Comparison of ENCODE assay signal across 1 cellular context in genomic region chr20:57431539-57431835, GRCh38.
TF ChIP-seq lines count a peak whose summit lies in the region.

No MANE protein-coding gene starts in this region.

TF ChIP-seq in K562, 482 proteins besides CTCF, POLR2A, EP300 and RAD21:
- TF ChIP-seq ZNF212 (CRISPR knock-in tag; IDR thresholded peaks at IDR 0.05) (no peak), FOXP4 (CRISPR knock-in tag; IDR thresholded peaks at IDR 0.05; ENCODE audit: borderline replicate concordance) (no peak), MITF (IDR thresholded peaks at IDR 0.05) (no peak), RHOXF2B (CRISPR knock-in tag; conservative IDR thresholded peaks at IDR 0.05) (no peak), CBX5 (IDR thresholded peaks at IDR 0.05; ENCODE audit: borderline replicate concordance, low read depth) (no peak)
TF ChIP-seq in K562: peak in this region for 0.
